ENCODE assay signal across 15 cellular contexts in genomic region chr1:218778731-218779130, GRCh38.
DNase-seq lines count a peak whose midpoint lies in the region; TF ChIP-seq lines count a peak whose summit lies in the region.
"Had no signal": no experiment of that assay in that cellular context is flagged by ENCODE, and none has a peak within 500 bp of the region (broad histone marks: within the 10 kb centered on the region; RNA-seq: fewer than 3 reads in every experiment).

No MANE protein-coding gene starts in this region.

- no peak for TF ChIP-seq CTCF in retinal pigment epithelial cell (conservative IDR thresholded peaks at IDR 0.05; ENCODE audit: low read depth, low read length)
- no peak for TF ChIP-seq CTCF in spleen (IDR thresholded peaks at IDR 0.05 in 8 of 11, conservative IDR thresholded peaks at IDR 0.05 in 3 of 11)

- no peaks in the 10 kb centered on the region for H3K4me1 Mint-ChIP-seq in activated CD4-positive, alpha-beta memory T cell treated with anti-CD3 and anti-CD28 coated beads for 36 hours (ENCODE audit: low read depth)
- H3K4me1 Mint-ChIP-seq: CD8-positive, alpha-beta memory T cell had no signal

- no peak overlapping the region for H3K27ac ChIP-seq in spleen
- H3K27ac ChIP-seq: 22Rv1, BLaER1, GM23248 had no signal

- intact Hi-C loops in activated CD4-positive, alpha-beta memory T cell treated with anti-CD3 and anti-CD28 coated beads for 36 hours (cut with micrococcal nuclease): no loop called here
- intact Hi-C loops in spleen (cut with DNase I; ENCODE audit: low total_unique reads): no loop called here

- no peak overlapping the region for H3K4me3 Mint-ChIP-seq in activated CD4-positive, alpha-beta memory T cell treated with anti-CD3 and anti-CD28 coated beads for 36 hours
- H3K4me3 Mint-ChIP-seq: CD8-positive, alpha-beta memory T cell had no signal

- no peaks in the 10 kb centered on the region for H3K9me3 ChIP-seq in adipocyte (ENCODE audit: control insufficient read depth, low read length)
- H3K9me3 ChIP-seq in spleen: no peaks in the 10 kb centered on the region
- H3K9me3 ChIP-seq: BLaER1 had no signal

- POLR2A ChIA-PET in activated CD4-positive, alpha-beta memory T cell treated with anti-CD3 and anti-CD28 coated beads for 36 hours (lab: Charles Lee): no interaction called here

- H3K27me3 Mint-ChIP-seq in activated CD4-positive, alpha-beta memory T cell treated with anti-CD3 and anti-CD28 coated beads for 36 hours: no peaks in the 10 kb centered on the region
- H3K27me3 Mint-ChIP-seq: CD8-positive, alpha-beta memory T cell had no signal

- no peaks in the 10 kb centered on the region for H3K9me3 Mint-ChIP-seq in activated CD4-positive, alpha-beta memory T cell treated with anti-CD3 and anti-CD28 coated beads for 36 hours

- no peak overlapping the region for H3K4me3 ChIP-seq in adipocyte (ENCODE audit: low read length)
- no peak overlapping the region for H3K4me3 ChIP-seq in retinal pigment epithelial cell (ENCODE audit: low read length)
- H3K4me3 ChIP-seq in spleen: no peak overlapping the region
- H3K4me3 ChIP-seq: BLaER1, GM12878, GM23248 had no signal

- no peaks in the 10 kb centered on the region for H3K36me3 Mint-ChIP-seq in activated CD4-positive, alpha-beta memory T cell treated with anti-CD3 and anti-CD28 coated beads for 36 hours
- H3K36me3 Mint-ChIP-seq: CD8-positive, alpha-beta memory T cell had no signal

- H3K4me1 ChIP-seq in adipocyte (ENCODE audit: control insufficient read depth, insufficient read depth, low read length): no peaks in the 10 kb centered on the region
- H3K4me1 ChIP-seq in spleen: no peaks in the 10 kb centered on the region
- H3K4me1 ChIP-seq: BLaER1 had no signal

- H3K27me3 ChIP-seq in adipocyte (replicated peaks; ENCODE audit: control insufficient read depth, insufficient read depth, low read length): no peaks in the 10 kb centered on the region
- H3K27me3 ChIP-seq in spleen (replicated peaks in 1 of 7): no peaks in the 10 kb centered on the region
- H3K27me3 ChIP-seq: BLaER1 had no signal

- no peak overlapping the region for H3K27ac Mint-ChIP-seq in activated CD4-positive, alpha-beta memory T cell treated with anti-CD3 and anti-CD28 coated beads for 36 hours
- H3K27ac Mint-ChIP-seq: CD8-positive, alpha-beta memory T cell had no signal

- DNase-seq in NCI-H82 (lab: John Stamatoyannopoulos, UW) (peak; percentile 22), NCI-H82 treated with DMSO at 0.1 percent for 48 hours (lab: John Stamatoyannopoulos, UW; ENCODE audit: unreplicated experiment) (no peak), RPMI7951 (ENCODE audit: low read depth) (peak; percentile 35), adipocyte (ENCODE audit: low read depth) (peak; percentile 41), retinal pigment epithelial cell (ENCODE audit: low read depth) (peak; percentile 34), cortex of kidney (lab: John Stamatoyannopoulos, UW) (no peak), spleen (no peak)
- DNase-seq in activated CD4-positive, alpha-beta memory T cell treated with anti-CD3 and anti-CD28 coated beads for 36 hours: no peak
- DNase-seq: AML-193; CD8-positive, alpha-beta memory T cell; DMS53 had no signal

- no peaks in the 10 kb centered on the region for H3K36me3 ChIP-seq in adipocyte (ENCODE audit: control insufficient read depth, insufficient read depth, low read length, severe bottlenecking)
- H3K36me3 ChIP-seq in spleen: no peaks in the 10 kb centered on the region
- H3K36me3 ChIP-seq: BLaER1 had no signal

- CTCF ChIA-PET in activated CD4-positive, alpha-beta memory T cell treated with anti-CD3 and anti-CD28 coated beads for 36 hours (lab: Charles Lee): no interaction called here

- 81 to 94% (median 89%) methylated on average over 3 of the region's 3 CpGs for WGBS in spleen, 5 donors

- no peak overlapping the region for H3K9ac ChIP-seq in adipocyte (ENCODE audit: low read length)
- H3K9ac ChIP-seq: BLaER1, GM23248 had no signal

- no peak for TF ChIP-seq POLR2A in spleen (IDR thresholded peaks at IDR 0.05)

Comparison
In these comparisons a context has a peak if more than half of its experiments do, and no peak if none do; other contexts are left out.
1. DNase-seq: peak in NCI-H82 (single experiment), RPMI7951 (single experiment), adipocyte (single experiment) and retinal pigment epithelial cell (single experiment); none in NCI-H82 treated with DMSO at 0.1 percent for 48 hours (single experiment), cortex of kidney (single experiment), activated CD4-positive, alpha-beta memory T cell treated with anti-CD3 and anti-CD28 coated beads for 36 hours (single experiment) and spleen (single experiment).